1 cellular context compared by ENCODE assay signal in the genomic region with DNA sequence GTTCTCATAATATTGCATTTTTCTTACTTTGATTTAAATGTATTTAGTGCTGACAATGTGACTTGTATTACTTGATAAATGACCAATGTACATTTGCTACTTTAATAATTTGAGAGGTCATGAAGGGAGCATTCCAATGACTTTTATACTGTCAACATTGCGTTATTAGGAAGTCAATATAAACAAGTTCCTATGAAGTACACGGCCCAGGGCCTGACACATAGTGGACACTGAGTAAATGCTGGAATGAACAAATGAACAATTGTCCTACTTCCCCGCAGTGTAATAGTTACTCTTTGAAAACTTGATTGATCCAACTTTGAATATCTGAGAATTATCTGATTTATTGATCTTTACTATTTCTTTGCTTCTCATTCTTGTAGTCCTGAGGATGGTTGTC.
TF ChIP-seq lines count a peak whose summit lies in the region.

No MANE protein-coding gene starts in this region.

TF ChIP-seq in HepG2, 621 proteins besides CTCF, POLR2A, EP300 and RAD21 (continued from another document):
- TF ChIP-seq, protein P1, sequence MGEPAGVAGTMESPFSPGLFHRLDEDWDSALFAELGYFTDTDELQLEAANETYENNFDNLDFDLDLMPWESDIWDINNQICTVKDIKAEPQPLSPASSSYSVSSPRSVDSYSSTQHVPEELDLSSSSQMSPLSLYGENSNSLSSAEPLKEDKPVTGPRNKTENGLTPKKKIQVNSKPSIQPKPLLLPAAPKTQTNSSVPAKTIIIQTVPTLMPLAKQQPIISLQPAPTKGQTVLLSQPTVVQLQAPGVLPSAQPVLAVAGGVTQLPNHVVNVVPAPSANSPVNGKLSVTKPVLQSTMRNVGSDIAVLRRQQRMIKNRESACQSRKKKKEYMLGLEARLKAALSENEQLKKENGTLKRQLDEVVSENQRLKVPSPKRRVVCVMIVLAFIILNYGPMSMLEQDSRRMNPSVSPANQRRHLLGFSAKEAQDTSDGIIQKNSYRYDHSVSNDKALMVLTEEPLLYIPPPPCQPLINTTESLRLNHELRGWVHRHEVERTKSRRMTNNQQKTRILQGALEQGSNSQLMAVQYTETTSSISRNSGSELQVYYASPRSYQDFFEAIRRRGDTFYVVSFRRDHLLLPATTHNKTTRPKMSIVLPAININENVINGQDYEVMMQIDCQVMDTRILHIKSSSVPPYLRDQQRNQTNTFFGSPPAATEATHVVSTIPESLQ (CRISPR knock-in tag; conservative IDR thresholded peaks at IDR 0.05), result no peak
- TF ChIP-seq TMF1 (CRISPR knock-in tag; IDR thresholded peaks at IDR 0.05; ENCODE audit: low read depth) (no peak), ZNF264 (CRISPR knock-in tag; IDR thresholded peaks at IDR 0.05) (no peak), SALL2 (CRISPR knock-in tag; IDR thresholded peaks at IDR 0.05) (no peak), ZMYM4 (CRISPR knock-in tag; IDR thresholded peaks at IDR 0.05) (no peak), ISL2 (CRISPR knock-in tag; IDR thresholded peaks at IDR 0.05) (0 out of 2 replicates have a peak, but pooled peaks have one; percentile 23)
- TF ChIP-seq, protein P2, sequence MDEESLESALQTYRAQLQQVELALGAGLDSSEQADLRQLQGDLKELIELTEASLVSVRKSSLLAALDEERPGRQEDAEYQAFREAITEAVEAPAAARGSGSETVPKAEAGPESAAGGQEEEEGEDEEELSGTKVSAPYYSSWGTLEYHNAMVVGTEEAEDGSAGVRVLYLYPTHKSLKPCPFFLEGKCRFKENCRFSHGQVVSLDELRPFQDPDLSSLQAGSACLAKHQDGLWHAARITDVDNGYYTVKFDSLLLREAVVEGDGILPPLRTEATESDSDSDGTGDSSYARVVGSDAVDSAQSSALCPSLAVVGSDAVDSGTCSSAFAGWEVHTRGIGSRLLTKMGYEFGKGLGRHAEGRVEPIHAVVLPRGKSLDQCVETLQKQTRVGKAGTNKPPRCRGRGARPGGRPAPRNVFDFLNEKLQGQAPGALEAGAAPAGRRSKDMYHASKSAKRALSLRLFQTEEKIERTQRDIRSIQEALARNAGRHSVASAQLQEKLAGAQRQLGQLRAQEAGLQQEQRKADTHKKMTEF (CRISPR knock-in tag; IDR thresholded peaks at IDR 0.05), result 0 out of 2 replicates have a peak, but pooled peaks have one; percentile 39
